9 cellular contexts compared by ENCODE assay signal in the genomic region with DNA sequence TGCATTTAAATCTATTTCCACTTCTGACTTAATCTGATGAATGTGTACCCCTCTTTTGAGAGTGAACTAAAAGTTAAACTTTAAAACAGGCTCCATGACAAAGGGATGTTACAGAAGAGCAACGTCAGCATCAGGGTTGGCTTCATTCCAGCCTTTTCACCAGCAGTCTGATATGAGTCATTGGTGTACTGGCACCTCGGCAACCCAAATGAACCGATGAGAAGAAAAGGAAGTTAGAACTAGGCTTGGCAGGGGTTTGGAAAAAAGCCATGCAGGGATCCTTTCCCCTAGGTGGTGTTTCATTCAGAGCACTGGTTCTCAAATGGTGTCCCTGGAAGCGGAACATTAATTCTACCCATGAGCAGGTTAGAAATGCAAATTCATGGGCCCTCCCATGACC. TPM values are rescaled to one million over a fixed set of nuclear protein-coding genes. Genes with fewer than 3 reads are reported as not detected.
DNase-seq lines count a peak whose midpoint lies in the region; ATAC-seq and TF ChIP-seq lines count a peak whose summit lies in the region.
"Had no signal": no experiment of that assay in that cellular context is flagged by ENCODE, and none has a peak within 500 bp of the region (broad histone marks: within the 10 kb centered on the region; RNA-seq: fewer than 3 reads in every experiment).

No MANE protein-coding gene starts in this region.

- CTCF ChIA-PET in GM10248 (lab: Yijun Ruan, JAX), result interaction anchor here (1.3 kb wide), 1 partner anchor 9 kb away, joined by 4 read pairs; no protein-coding TSS in a partner anchor

- POLR2A ChIA-PET in GM10248 (lab: Yijun Ruan, JAX), result no interaction called here

- ATAC-seq in HG03135 (IDR thresholded peaks at IDR 0.05; ENCODE audit: unreplicated experiment), result no peak

- DNase-seq in SIG-M5 treated with dmso at 0.1 percent for 504 hours (lab: John Stamatoyannopoulos, UW; ENCODE audit: unreplicated experiment) (peak; percentile 34), SIG-M5 (lab: John Stamatoyannopoulos, UW) (no peak), NCI-H345 treated with DMSO at 0.1 percent for 48 hours (lab: John Stamatoyannopoulos, UW; ENCODE audit: unreplicated experiment) (peak; percentile 35), dermis blood vessel endothelial cell (peak; percentile 7), stromal cell of bone marrow (ENCODE audit: low read depth) (peak; percentile 25), GM10248 (ENCODE audit: extremely low spot score) (no peak)
- no peak for DNase-seq in stimulated activated CD4-positive, alpha-beta T cell treated with anti-CD3 and anti-CD28 coated beads, Interleukin-12 subunit alpha, Interleukin-12 subunit beta, amount 100 ng/mL, for 4 hours
- DNase-seq: ovary had no signal

- TF ChIP-seq CTCF in GM10248 (IDR thresholded peaks at IDR 0.05; ENCODE audit: control extremely low read depth, extremely low read depth, low read depth, missing control alignments), result no peak

RNA-seq across cellular contexts. Expression of a gene that starts 53.6 kb away (rescaled TPM):
- 162 and 618 TPM in 2 replicates for total RNA-seq in dermis blood vessel endothelial cell

Comparison
In these comparisons a context has a peak if more than half of its experiments do, and no peak if none do; other contexts are left out.
1. DNase-seq: peak in SIG-M5 treated with dmso at 0.1 percent for 504 hours (single experiment), NCI-H345 treated with DMSO at 0.1 percent for 48 hours (single experiment), dermis blood vessel endothelial cell (single experiment) and stromal cell of bone marrow (single experiment); none in SIG-M5 (single experiment), GM10248 (single experiment) and stimulated activated CD4-positive, alpha-beta T cell treated with anti-CD3 and anti-CD28 coated beads, Interleukin-12 subunit alpha, Interleukin-12 subunit beta, amount 100 ng/mL, for 4 hours (single experiment).